ENCODE assay signal across 8 cellular contexts in the genomic region with DNA sequence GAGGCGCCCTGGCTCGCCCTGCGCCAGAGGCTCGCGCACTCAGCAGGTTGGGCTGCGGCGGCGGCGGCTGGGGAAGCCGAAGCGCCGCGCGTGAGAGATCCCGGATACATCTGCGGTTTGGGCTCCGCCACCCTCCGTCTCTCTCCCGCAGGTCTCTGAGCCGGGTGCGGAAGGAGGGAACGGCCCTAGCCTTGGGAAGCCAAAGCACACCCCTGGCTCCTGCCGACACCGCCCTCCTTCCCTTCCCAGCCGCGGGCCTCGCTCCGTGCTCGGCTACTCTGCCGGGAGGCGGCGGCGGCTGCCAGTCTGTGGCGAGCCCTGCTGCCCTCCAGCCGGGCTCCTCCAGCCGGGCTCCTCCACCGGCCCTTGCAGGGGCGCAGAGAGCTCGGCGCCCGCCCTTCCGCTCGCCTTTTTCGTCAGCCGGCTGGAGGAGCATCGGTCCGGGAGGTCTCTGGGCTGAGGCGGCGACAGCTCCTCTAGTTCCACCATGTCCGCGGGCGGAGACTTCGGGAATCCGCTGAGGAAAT. TPM values are rescaled to one million over a fixed set of nuclear protein-coding genes. Genes with fewer than 3 reads are reported as not detected.
DNase-seq lines count a peak whose midpoint lies in the region; ATAC-seq and TF ChIP-seq lines count a peak whose summit lies in the region.
"Not testable (repeated sequence)": the region's sequence is repeated elsewhere in the genome, so short reads cannot be mapped to it uniquely, and the experiment has no call there.

A gene (plus strand): TSS at position 38 of the 527 bp plus-strand sequence. CDS start 450 bp downstream, at position 488.

- not testable (repeated sequence) for H3K4me1 ChIP-seq in HEK293 (ENCODE audit: control insufficient read depth, insufficient read depth, low read length)

- not testable (repeated sequence) for TF ChIP-seq CTCF in CD14-positive monocyte (IDR thresholded peaks at IDR 0.05); HEK293 (tag by site-specific recombination; IDR thresholded peaks at IDR 0.05)

- not testable (repeated sequence) for H3K4me1 Mint-ChIP-seq in CD14-positive monocyte; activated T-cell treated with anti-CD3 and anti-CD28 coated beads, Interleukin-2, amount 50 U/mL, for 72 hours (ENCODE audit: low read depth); effector memory CD8-positive, alpha-beta T cell (ENCODE audit: low read depth in 2 of 2); stimulated activated naive CD8-positive, alpha-beta T cell treated with anti-CD3 and anti-CD28 coated beads, Interleukin-15, amount 100 ng/mL, for 72 hours
- H3K4me1 Mint-ChIP-seq in natural killer cell treated with Interleukin-12 subunit alpha and Interleukin-12 subunit beta and Interleukin-15 and Interleukin-18, amount 100 ng/mL, for 72 hours (ENCODE audit: low read depth in 2 of 2): peaks cover 9 to 10% of the 10 kb centered on the region in 2 donors

- H3K27ac Mint-ChIP-seq in CD14-positive monocyte; activated T-cell treated with anti-CD3 and anti-CD28 coated beads, Interleukin-2, amount 50 U/mL, for 72 hours; stimulated activated naive CD8-positive, alpha-beta T cell treated with anti-CD3 and anti-CD28 coated beads, Interleukin-15, amount 100 ng/mL, for 72 hours: not testable (repeated sequence)
- H3K27ac Mint-ChIP-seq in effector memory CD8-positive, alpha-beta T cell: peak within 1 kb of the TSS in 1 of 2 donors; percentile 53
- peak within 1 kb of the TSS in 1 of 2 donors; percentile 43 for H3K27ac Mint-ChIP-seq in natural killer cell treated with Interleukin-12 subunit alpha and Interleukin-12 subunit beta and Interleukin-15 and Interleukin-18, amount 100 ng/mL, for 72 hours

- H3K9me3 Mint-ChIP-seq in CD14-positive monocyte; activated T-cell treated with anti-CD3 and anti-CD28 coated beads, Interleukin-2, amount 50 U/mL, for 72 hours; effector memory CD8-positive, alpha-beta T cell; natural killer cell treated with Interleukin-12 subunit alpha and Interleukin-12 subunit beta and Interleukin-15 and Interleukin-18, amount 100 ng/mL, for 72 hours; stimulated activated naive CD8-positive, alpha-beta T cell treated with anti-CD3 and anti-CD28 coated beads, Interleukin-15, amount 100 ng/mL, for 72 hours: not testable (repeated sequence)

- H3K36me3 ChIP-seq in HEK293 (ENCODE audit: control insufficient read depth in 2 of 2, insufficient read depth in 1 of 2, low read length in 2 of 2): not testable (repeated sequence)

- peak; percentile 65 to 79 for ATAC-seq in activated T-cell treated with anti-CD3 and anti-CD28 coated beads, Interleukin-2, amount 50 U/mL, for 72 hours (replicated peaks in 1 of 2)
- peak; percentile 49 for ATAC-seq in effector memory CD8-positive, alpha-beta T cell (replicated peaks)
- ATAC-seq in natural killer cell treated with Interleukin-12 subunit alpha and Interleukin-12 subunit beta and Interleukin-15 and Interleukin-18, amount 100 ng/mL, for 72 hours: peak; percentile 53 to 56
- ATAC-seq in stimulated activated naive CD8-positive, alpha-beta T cell treated with anti-CD3 and anti-CD28 coated beads, Interleukin-15, amount 100 ng/mL, for 72 hours: peak; percentile 74

- CTCF ChIA-PET in HEK293 (lab: Yijun Ruan, JAX): not testable (repeated sequence)

- peak within 1 kb of the TSS; percentile 38 for H3K4me3 ChIP-seq in HEK293 (ENCODE audit: low read depth, low read length)
- H3K4me3 ChIP-seq in iPS-11a (ENCODE audit: low read depth, low read length): peak within 1 kb of the TSS; percentile 20

- H3K27me3 Mint-ChIP-seq in CD14-positive monocyte (ENCODE audit: low read depth in 3 of 3): peaks cover 31 to 53% (median 38%) of the 10 kb centered on the region in 3 donors
- peaks cover 42% of the 10 kb centered on the region for H3K27me3 Mint-ChIP-seq in activated T-cell treated with anti-CD3 and anti-CD28 coated beads, Interleukin-2, amount 50 U/mL, for 72 hours (ENCODE audit: low read depth)
- H3K27me3 Mint-ChIP-seq in effector memory CD8-positive, alpha-beta T cell: peaks cover 32 to 65% of the 10 kb centered on the region in 2 donors
- peaks cover 25 to 47% of the 10 kb centered on the region in 2 donors for H3K27me3 Mint-ChIP-seq in natural killer cell treated with Interleukin-12 subunit alpha and Interleukin-12 subunit beta and Interleukin-15 and Interleukin-18, amount 100 ng/mL, for 72 hours
- H3K27me3 Mint-ChIP-seq in stimulated activated naive CD8-positive, alpha-beta T cell treated with anti-CD3 and anti-CD28 coated beads, Interleukin-15, amount 100 ng/mL, for 72 hours: peaks cover 69% of the 10 kb centered on the region

- POLR2A ChIA-PET in HEK293 (lab: Yijun Ruan, JAX): not testable (repeated sequence)

- DNase-seq in CD14-positive monocyte (ENCODE audit: low spot score); effector memory CD8-positive, alpha-beta T cell; natural killer cell treated with Interleukin-12 subunit alpha and Interleukin-12 subunit beta and Interleukin-15 and Interleukin-18, amount 100 ng/mL, for 72 hours (ENCODE audit: low spot score): not testable (repeated sequence)
- peak; percentile 63 for DNase-seq in NCI-H69 (lab: John Stamatoyannopoulos, UW)
- peak; percentile 1 to 6 for DNase-seq in activated T-cell treated with anti-CD3 and anti-CD28 coated beads, Interleukin-2, amount 50 U/mL, for 72 hours
- peak; percentile 13 to 26 for DNase-seq in stimulated activated naive CD8-positive, alpha-beta T cell treated with anti-CD3 and anti-CD28 coated beads, Interleukin-15, amount 100 ng/mL, for 72 hours

- H3K4me3 Mint-ChIP-seq in CD14-positive monocyte: peak within 1 kb of the TSS; percentile 37 to 85
- peak within 1 kb of the TSS; percentile 67 to 70 for H3K4me3 Mint-ChIP-seq in activated T-cell treated with anti-CD3 and anti-CD28 coated beads, Interleukin-2, amount 50 U/mL, for 72 hours
- peak within 1 kb of the TSS; percentile 28 to 43 for H3K4me3 Mint-ChIP-seq in effector memory CD8-positive, alpha-beta T cell
- H3K4me3 Mint-ChIP-seq in natural killer cell treated with Interleukin-12 subunit alpha and Interleukin-12 subunit beta and Interleukin-15 and Interleukin-18, amount 100 ng/mL, for 72 hours: peak within 1 kb of the TSS; percentile 81
- peak within 1 kb of the TSS; percentile 77 to 79 for H3K4me3 Mint-ChIP-seq in stimulated activated naive CD8-positive, alpha-beta T cell treated with anti-CD3 and anti-CD28 coated beads, Interleukin-15, amount 100 ng/mL, for 72 hours

- not testable (repeated sequence) for H3K9me3 ChIP-seq in HEK293 (ENCODE audit: control insufficient read depth, insufficient read depth, low read depth, low read length)

- H3K27ac ChIP-seq in HEK293 (ENCODE audit: extremely low read depth, low read depth, low read length): peak within 1 kb of the TSS; percentile 58; the same call in 1 of the 2 replicates

- not testable (repeated sequence) for H3K36me3 Mint-ChIP-seq in CD14-positive monocyte; activated T-cell treated with anti-CD3 and anti-CD28 coated beads, Interleukin-2, amount 50 U/mL, for 72 hours (ENCODE audit: insufficient read depth in 2 of 2); effector memory CD8-positive, alpha-beta T cell (ENCODE audit: insufficient read depth)
- peaks cover 10% of the 10 kb centered on the region for H3K36me3 Mint-ChIP-seq in natural killer cell treated with Interleukin-12 subunit alpha and Interleukin-12 subunit beta and Interleukin-15 and Interleukin-18, amount 100 ng/mL, for 72 hours

- intact Hi-C loops in CD14-positive monocyte (cut with micrococcal nuclease): not testable (repeated sequence)

TF ChIP-seq in HEK293, 187 proteins besides CTCF, POLR2A, EP300 and RAD21 (continues in another document):
- TF ChIP-seq ZNF394 (tag by site-specific recombination; IDR thresholded peaks at IDR 0.05; ENCODE audit: borderline replicate concordance): peak; percentile 33; the same call in 1 of the 2 replicates
- peak; percentile 41; the same call in 1 of the 2 replicates for TF ChIP-seq ZNF600 (tag by site-specific recombination; IDR thresholded peaks at IDR 0.05)
- TF ChIP-seq ZNF335 (tag by site-specific recombination; conservative IDR thresholded peaks at IDR 0.05): 0 out of 2 replicates have a peak, but pooled peaks have one; percentile 9
- peak; percentile 34; the same call in 1 of the 2 replicates for TF ChIP-seq ZNF366 (tag by site-specific recombination; conservative IDR thresholded peaks at IDR 0.05)
- TF ChIP-seq SP2 (tag by site-specific recombination; IDR thresholded peaks at IDR 0.05): peak; percentile 34
- peak; percentile 77 for TF ChIP-seq ZBTB8A (tag by site-specific recombination; IDR thresholded peaks at IDR 0.05)
- peak; percentile 51; the same call in 1 of the 2 replicates for TF ChIP-seq ZFP37 (tag by site-specific recombination; IDR thresholded peaks at IDR 0.05)
- 0 out of 2 replicates have a peak, but pooled peaks have one; percentile 25 for TF ChIP-seq IKZF3 (tag by site-specific recombination; IDR thresholded peaks at IDR 0.05)
- TF ChIP-seq, protein P1, sequence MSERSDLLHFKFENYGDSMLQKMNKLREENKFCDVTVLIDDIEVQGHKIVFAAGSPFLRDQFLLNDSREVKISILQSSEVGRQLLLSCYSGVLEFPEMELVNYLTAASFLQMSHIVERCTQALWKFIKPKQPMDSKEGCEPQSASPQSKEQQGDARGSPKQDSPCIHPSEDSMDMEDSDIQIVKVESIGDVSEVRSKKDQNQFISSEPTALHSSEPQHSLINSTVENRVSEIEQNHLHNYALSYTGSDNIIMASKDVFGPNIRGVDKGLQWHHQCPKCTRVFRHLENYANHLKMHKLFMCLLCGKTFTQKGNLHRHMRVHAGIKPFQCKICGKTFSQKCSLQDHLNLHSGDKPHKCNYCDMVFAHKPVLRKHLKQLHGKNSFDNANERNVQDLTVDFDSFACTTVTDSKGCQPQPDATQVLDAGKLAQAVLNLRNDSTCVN (tag by site-specific recombination; optimal IDR thresholded peaks at IDR 0.05): peak; percentile 80
- TF ChIP-seq ZNF341 (tag by site-specific recombination; IDR thresholded peaks at IDR 0.05; ENCODE audit: low read depth): peak; percentile 47; the same call in 1 of the 2 replicates

RNA-seq across cellular contexts. Expression of the gene that starts here (rescaled TPM):
- not detected for polyA plus RNA-seq in CD14-positive monocyte
- total RNA-seq in activated T-cell treated with anti-CD3 and anti-CD28 coated beads, Interleukin-2, amount 50 U/mL, for 72 hours: under 1 TPM in 1 of 2 donors, not detected in 1; 0.14 TPM
- total RNA-seq in natural killer cell treated with Interleukin-12 subunit alpha and Interleukin-12 subunit beta and Interleukin-15 and Interleukin-18, amount 100 ng/mL, for 72 hours: not detected

Comparison
In these comparisons a context has a peak if more than half of its experiments do, and no peak if none do; other contexts are left out.
1. Peak in DNase-seq and ATAC-seq in activated T-cell treated with anti-CD3 and anti-CD28 coated beads, Interleukin-2, amount 50 U/mL, for 72 hours; RNA of the gene not detected or under 1 TPM.
2. Peak in ATAC-seq in natural killer cell treated with Interleukin-12 subunit alpha and Interleukin-12 subunit beta and Interleukin-15 and Interleukin-18, amount 100 ng/mL, for 72 hours; RNA of the gene not detected or under 1 TPM.